ENCODE assay signal across 26 cellular contexts in genomic region chr1:108669679-108670078, GRCh38. TPM values are rescaled to one million over a fixed set of nuclear protein-coding genes. Genes with fewer than 3 reads are reported as not detected.
"Had no signal": no experiment of that assay in that cellular context is flagged by ENCODE, and none has a peak within 500 bp of the region (broad histone marks: within the 10 kb centered on the region; RNA-seq: fewer than 3 reads in every experiment).

No MANE protein-coding gene starts in this region.

- H3K27me3 Mint-ChIP-seq: progenitor cell of endocrine pancreas had no signal

- H3K9me3 Mint-ChIP-seq: T-helper 2 cell treated with Interferon-gamma antibody and Interleukin-4, amounts not matched to agents 5 μg/mL and 100 μg/mL, for 36 hours had no signal

- H3K4me3 Mint-ChIP-seq: activated CD4-positive, alpha-beta T cell treated with anti-CD3 and anti-CD28 coated beads, Interleukin-2, amount 10 ng/mL, durations not matched to agents 7 days and 5 days; mesothelial cell of epicardium; naive B cell; T-helper 2 cell treated with Interferon-gamma antibody and Interleukin-4, amounts not matched to agents 5 μg/mL and 100 μg/mL, for 36 hours had no signal

- H3K27ac Mint-ChIP-seq: activated CD4-positive, alpha-beta T cell treated with anti-CD3 and anti-CD28 coated beads, Interleukin-2, amount 10 ng/mL, durations not matched to agents 7 days and 5 days; mesothelial cell of epicardium; naive B cell; progenitor cell of endocrine pancreas; T-helper 2 cell treated with Interferon-gamma antibody and Interleukin-4, amounts not matched to agents 5 μg/mL and 100 μg/mL, for 36 hours had no signal

- H3K36me3 Mint-ChIP-seq: mesothelial cell of epicardium, naive B cell had no signal

- DNase-seq: activated CD4-positive, alpha-beta T cell treated with anti-CD3 and anti-CD28 coated beads, Interleukin-2, amount 10 ng/mL, durations not matched to agents 7 days and 5 days; activated CD8-positive, alpha-beta memory T cell treated with anti-CD3 and anti-CD28 coated beads, Interleukin-2, amount 50 U/mL, for 48 hours; activated gamma-delta T cell; activated naive CD4-positive, alpha-beta T cell treated with anti-CD3 and anti-CD28 coated beads, Interleukin-2, amount 50 U/mL, for 16 hours; aorta; body of pancreas; dermis blood vessel endothelial cell; effector CD4-positive, alpha-beta T cell; esophagus squamous epithelium; foreskin melanocyte; heart right ventricle; naive B cell; ovary; stimulated activated CD4-positive, alpha-beta T cell treated with anti-CD3 and anti-CD28 coated beads, Interleukin-12 subunit alpha, Interleukin-12 subunit beta, amount 100 ng/mL, for 4 hours; stimulated activated CD4-positive, alpha-beta T cell treated with anti-CD3 and anti-CD28 coated beads, Interleukin-4, amount 100 ng/mL, for 1 hour; testis; transverse colon had no signal

- ATAC-seq: body of pancreas, sciatic nerve had no signal

RNA-seq across cellular contexts. Expression of gene FNDC7, which starts 43.0 kb away (rescaled TPM):
- total RNA-seq: activated CD4-positive, alpha-beta T cell treated with anti-CD3 and anti-CD28 coated beads, Interleukin-2, amount 10 ng/mL, durations not matched to agents 7 days and 5 days; aorta; body of pancreas; dermis blood vessel endothelial cell; esophagus squamous epithelium; glomerular endothelial cell; kidney epithelial cell; lower leg skin; progenitor cell of endocrine pancreas; renal cortical epithelial cell; sciatic nerve; transverse colon; urinary bladder had no signal
